ENCODE assay signal across 20 cellular contexts in genomic region chr7:12474035-12474434, GRCh38.
DNase-seq lines count a peak whose midpoint lies in the region; TF ChIP-seq lines count a peak whose summit lies in the region.
"Had no signal": no experiment of that assay in that cellular context is flagged by ENCODE, and none has a peak within 500 bp of the region (broad histone marks: within the 10 kb centered on the region; RNA-seq: fewer than 3 reads in every experiment).

No MANE protein-coding gene starts in this region.

- no peaks in the 10 kb centered on the region for H4K20me1 ChIP-seq in KMS-11 (ENCODE audit: insufficient read depth)

- peak overlapping the region; percentile 5; the same call in 1 of the 2 replicates for H2AFZ ChIP-seq in KMS-11 (ENCODE audit: low read depth)
- peak overlapping the region; percentile 21 for H2AFZ ChIP-seq in neuronal stem cell (ENCODE audit: low read length)

- WGBS in neuronal stem cell (ENCODE audit: extremely low coverage in 2 of 2, insufficient read length in 2 of 2, insufficient replicate concordance in 1 of 2), 2 donors: no CpG with 5 or more reads among the region's 4 CpGs

- no peaks in the 10 kb centered on the region for H3K36me3 ChIP-seq in KMS-11 (ENCODE audit: insufficient read depth)
- no peaks in the 10 kb centered on the region for H3K36me3 ChIP-seq in neuronal stem cell (replicated peaks in 1 of 2; ENCODE audit: control insufficient read depth in 2 of 2, insufficient read depth in 2 of 2, low read length in 2 of 2)

- H4K8ac ChIP-seq in neuronal stem cell (ENCODE audit: low read depth, low read length): no peak overlapping the region

- H3K4me2 ChIP-seq in KMS-11 (no peak overlapping the region), neuronal stem cell (ENCODE audit: insufficient read depth, low read length, poor library complexity, severe bottlenecking) (no peak overlapping the region)
- H3K4me2 ChIP-seq: A549 had no signal

- no peak for TF ChIP-seq CTCF in KMS-11 (conservative IDR thresholded peaks at IDR 0.05; ENCODE audit: low read depth, low read length)

- no peak overlapping the region for H2AK5ac ChIP-seq in neuronal stem cell (ENCODE audit: low read depth, low read length)

- peaks cover 2% of the 10 kb centered on the region for H3K79me1 ChIP-seq in neuronal stem cell (ENCODE audit: low read depth, low read length)

- peak; percentile 20 for DNase-seq in NCI-H82 (lab: John Stamatoyannopoulos, UW)
- DNase-seq in NCI-H82 treated with DMSO at 0.1 percent for 48 hours (lab: John Stamatoyannopoulos, UW; ENCODE audit: unreplicated experiment): no peak
- DNase-seq in amniotic epithelial cell (ENCODE audit: low read depth): peak; percentile 62
- DNase-seq in neuronal stem cell (ENCODE audit: low spot score): no peak
- no peak for DNase-seq in NCI-H1105 (lab: John Stamatoyannopoulos, UW)
- no peak for DNase-seq in NCI-H774 (lab: John Stamatoyannopoulos, UW)
- DNase-seq in substantia nigra (lab: John Stamatoyannopoulos, UW): no peak
- DNase-seq: AML-193; Caco-2; CD4-positive, alpha-beta T cell; DMS153; DMS79; GDM1; H7; HFFc6 had no signal

- no peak overlapping the region for H3K18ac ChIP-seq in neuronal stem cell (ENCODE audit: low read length)

- H4K91ac ChIP-seq in neuronal stem cell (ENCODE audit: low read depth, low read length, poor library complexity): no peak overlapping the region

- no peaks in the 10 kb centered on the region for H3K4me1 ChIP-seq in KMS-11 (ENCODE audit: low read depth, poor library complexity, severe bottlenecking)
- peaks cover 2 to 11% of the 10 kb centered on the region in 2 donors for H3K4me1 ChIP-seq in neuronal stem cell (ENCODE audit: control insufficient read depth in 2 of 2, insufficient read depth in 1 of 2, low read depth in 1 of 2, low read length in 2 of 2)
- H3K4me1 ChIP-seq: A549, Caco-2 had no signal

- no peak overlapping the region for H2BK5ac ChIP-seq in neuronal stem cell (ENCODE audit: low read length)

- H3K27me3 ChIP-seq in KMS-11 (ENCODE audit: insufficient read depth, low read depth) (no peaks in the 10 kb centered on the region), neuronal stem cell (ENCODE audit: control insufficient read depth in 3 of 3, insufficient read depth in 3 of 3, low read depth in 1 of 3, low read length in 3 of 3) (no peaks in the 10 kb centered on the region)

- no peak overlapping the region for H3K4ac ChIP-seq in neuronal stem cell (ENCODE audit: low read length)

- H3K23ac ChIP-seq in neuronal stem cell (ENCODE audit: low read depth, low read length, poor library complexity): no peak overlapping the region

- H3K27ac ChIP-seq in KMS-11 (no peak overlapping the region), neuronal stem cell (replicated peaks; ENCODE audit: low read length) (no peak overlapping the region), substantia nigra (ENCODE audit: low read depth, low read length, poor library complexity, severe bottlenecking) (no peak overlapping the region)
- H3K27ac ChIP-seq: 22Rv1, A549, C4-2B, HL-60 had no signal

- H3K4me3 ChIP-seq in KMS-11 (IDR thresholded peaks at IDR 0.05; ENCODE audit: insufficient read depth, low read depth, low read length) (no peak overlapping the region), neuronal stem cell (ENCODE audit: low read length in 2 of 2) (no peak overlapping the region)
- H3K4me3 ChIP-seq: A549 had no signal

- no peak overlapping the region for H2BK120ac ChIP-seq in neuronal stem cell (ENCODE audit: low read depth, low read length)

- peaks cover 0 to 3% of the 10 kb centered on the region in 2 donors for H3K9me3 ChIP-seq in neuronal stem cell (replicated peaks in 1 of 2; ENCODE audit: control insufficient read depth in 2 of 2, insufficient read depth in 1 of 2, low read depth in 1 of 2, low read length in 2 of 2)
- H3K9me3 ChIP-seq: A549, Caco-2 had no signal

- no peak overlapping the region for H2BK12ac ChIP-seq in neuronal stem cell (ENCODE audit: low read length)

- no peak overlapping the region for H3K9ac ChIP-seq in KMS-11
- H3K9ac ChIP-seq in neuronal stem cell (ENCODE audit: low read depth, low read length, poor library complexity): no peak overlapping the region

- peak overlapping the region; percentile 38 for H3K14ac ChIP-seq in neuronal stem cell (ENCODE audit: low read length)

- H2BK15ac ChIP-seq in neuronal stem cell (ENCODE audit: low read length): no peak overlapping the region

- H3K79me2 ChIP-seq in KMS-11 (ENCODE audit: insufficient read depth, low read depth): no peaks in the 10 kb centered on the region

Comparison
In these comparisons a context has a peak if more than half of its experiments do, and no peak if none do; other contexts are left out.
1. DNase-seq: peak in NCI-H82 (single experiment) and amniotic epithelial cell (single experiment); none in NCI-H82 treated with DMSO at 0.1 percent for 48 hours (single experiment), neuronal stem cell (single experiment), NCI-H1105 (single experiment), NCI-H774 (single experiment) and substantia nigra (0 of 49).